In genomic region chr7:135509839-135510602, GRCh38 we compare ENCODE assay signal across 9 cellular contexts. TPM values are rescaled to one million over a fixed set of nuclear protein-coding genes. Genes with fewer than 3 reads are reported as not detected.
DNase-seq lines count a peak whose midpoint lies in the region; ATAC-seq and TF ChIP-seq lines count a peak whose summit lies in the region.
"Had no signal": no experiment of that assay in that cellular context is flagged by ENCODE, and none has a peak within 500 bp of the region (broad histone marks: within the 10 kb centered on the region; RNA-seq: fewer than 3 reads in every experiment).

TSS of gene CNOT4 (minus strand) at chr7:135510102. CDS start at chr7:135438331, 71,771 bp downstream.

- H3K9me3 ChIP-seq in spleen, result no peaks in the 10 kb centered on the region

- ATAC-seq in GM19043 (IDR thresholded peaks at IDR 0.05; ENCODE audit: low read depth, unreplicated experiment) (peak; percentile 92), HG03342 (IDR thresholded peaks at IDR 0.05; ENCODE audit: unreplicated experiment) (peak; percentile 96), activated B cell treated with CpG ODN at 0.5 μM for 24 hours (ENCODE audit: low read depth) (peak; percentile 96)

- peaks cover 10% of the 10 kb centered on the region for H3K4me1 Mint-ChIP-seq in activated B cell treated with CpG ODN at 0.5 μM for 24 hours

- peaks cover 0 to 3% (median 0%) of the 10 kb centered on the region in 6 donors for H3K36me3 ChIP-seq in spleen

- peak within 1 kb of the TSS; percentile 86 for H3K27ac ChIP-seq in caudate nucleus (ENCODE audit: low read depth, low read length)
- H3K27ac ChIP-seq in spleen, result peak within 1 kb of the TSS; percentile 88 to 96 (median 93)

- H3K27me3 ChIP-seq in spleen (replicated peaks in 1 of 7), result no peaks in the 10 kb centered on the region

- peaks cover 23 to 58% (median 41%) of the 10 kb centered on the region in 6 donors for H3K4me1 ChIP-seq in spleen

- 0 to 1% (median 0%) methylated on average over 21 to 56 of the region's 56 CpGs for WGBS in spleen, 5 donors

- no peak for TF ChIP-seq CTCF in activated B cell treated with CpG ODN at 0.5 μM for 24 hours (IDR thresholded peaks at IDR 0.05)
- peak in 1 of 11 experiments; percentile 37 for TF ChIP-seq CTCF in spleen (IDR thresholded peaks at IDR 0.05 in 8 of 11, conservative IDR thresholded peaks at IDR 0.05 in 3 of 11)

- H3K36me3 Mint-ChIP-seq in activated B cell treated with CpG ODN at 0.5 μM for 24 hours (ENCODE audit: low read depth), result peaks cover under 1% of the 10 kb centered on the region

- CTCF ChIA-PET in activated B cell treated with CpG ODN at 0.5 μM for 24 hours (lab: Charles Lee), result interaction anchor here (1.0 kb wide), 1 partner anchor 135 kb away, joined by 6 read pairs; no protein-coding TSS in a partner anchor

- no peak for TF ChIP-seq POLR2A in spleen (IDR thresholded peaks at IDR 0.05)

- DNase-seq in AG20443 (ENCODE audit: low spot score), result peak; percentile 99
- peak; percentile 96 for DNase-seq in NCI-H345 (lab: John Stamatoyannopoulos, UW)
- DNase-seq in activated B cell treated with CpG ODN at 0.5 μM for 24 hours, result peak; percentile 87
- DNase-seq in caudate nucleus (lab: John Stamatoyannopoulos, UW), result peak; percentile 68 to 98 (median 95)
- DNase-seq in inferior parietal cortex (ENCODE audit: extremely low spot score), result peak; percentile 95
- DNase-seq in spleen, result peak; percentile 99

- peak within 1 kb of the TSS; percentile 65 to 93 (median 82) for H3K4me3 ChIP-seq in spleen

- no peaks in the 10 kb centered on the region for H3K9me3 Mint-ChIP-seq in activated B cell treated with CpG ODN at 0.5 μM for 24 hours
- H3K9me3 Mint-ChIP-seq: T-helper 1 cell treated with Interleukin-12 subunit alpha and Interleukin-12 subunit beta and Interleukin-4 antibody, amounts not matched to agents 30 μg/mL and 1 μg/mL, for 36 hours had no signal

- H3K4me3 Mint-ChIP-seq in activated B cell treated with CpG ODN at 0.5 μM for 24 hours, result no peak within 1 kb of the TSS
- H3K4me3 Mint-ChIP-seq: T-helper 1 cell treated with Interleukin-12 subunit alpha and Interleukin-12 subunit beta and Interleukin-4 antibody, amounts not matched to agents 30 μg/mL and 1 μg/mL, for 36 hours had no signal

- POLR2A ChIA-PET in activated B cell treated with CpG ODN at 0.5 μM for 24 hours (lab: Charles Lee), result interaction anchor here (0.5 to 1.4 kb wide), 4 partner anchors 10 to 97 kb away, joined by 3 to 7 read pairs (median 4); partner anchors contain the start of gene NUP205

- no peak within 1 kb of the TSS for H3K27ac Mint-ChIP-seq in activated B cell treated with CpG ODN at 0.5 μM for 24 hours
- H3K27ac Mint-ChIP-seq: T-helper 1 cell treated with Interleukin-12 subunit alpha and Interleukin-12 subunit beta and Interleukin-4 antibody, amounts not matched to agents 30 μg/mL and 1 μg/mL, for 36 hours had no signal

- no peaks in the 10 kb centered on the region for H3K27me3 Mint-ChIP-seq in activated B cell treated with CpG ODN at 0.5 μM for 24 hours

- intact Hi-C loops in activated B cell treated with CpG ODN at 0.5 μM for 24 hours (cut with micrococcal nuclease) (loop anchor here (1.0 to 5.0 kb wide), 10 partner anchors 47 to 1193 kb away; partner anchors contain the start of genes AGBL3, AKR1B1, BPGM and MTPN), spleen (cut with DNase I; ENCODE audit: low total_unique reads) (loop anchor here (5.0 kb wide), 1 partner anchor 47 kb away; the partner anchor contains the start of gene NUP205)

RNA-seq across cellular contexts. Expression of gene CNOT4, which starts in this region (rescaled TPM):
- 34.4 and 36.8 TPM in 2 replicates for total RNA-seq in activated B cell treated with CpG ODN at 0.5 μM for 24 hours
- total RNA-seq in spleen, result 10 to 100 TPM; 22.4 to 36.9 (median 28.6) TPM
- polyA plus RNA-seq in spleen, result 1 to 10 TPM; 5.3 to 6.3 (median 6.0) TPM

Comparison
In these comparisons a context has a peak if more than half of its experiments do, and no peak if none do; other contexts are left out.
1. Peak in every context shown above with its lines: DNase-seq, ATAC-seq, H3K4me3 ChIP-seq and H3K27ac ChIP-seq.